8 cellular contexts compared by ENCODE assay signal in the genomic region with DNA sequence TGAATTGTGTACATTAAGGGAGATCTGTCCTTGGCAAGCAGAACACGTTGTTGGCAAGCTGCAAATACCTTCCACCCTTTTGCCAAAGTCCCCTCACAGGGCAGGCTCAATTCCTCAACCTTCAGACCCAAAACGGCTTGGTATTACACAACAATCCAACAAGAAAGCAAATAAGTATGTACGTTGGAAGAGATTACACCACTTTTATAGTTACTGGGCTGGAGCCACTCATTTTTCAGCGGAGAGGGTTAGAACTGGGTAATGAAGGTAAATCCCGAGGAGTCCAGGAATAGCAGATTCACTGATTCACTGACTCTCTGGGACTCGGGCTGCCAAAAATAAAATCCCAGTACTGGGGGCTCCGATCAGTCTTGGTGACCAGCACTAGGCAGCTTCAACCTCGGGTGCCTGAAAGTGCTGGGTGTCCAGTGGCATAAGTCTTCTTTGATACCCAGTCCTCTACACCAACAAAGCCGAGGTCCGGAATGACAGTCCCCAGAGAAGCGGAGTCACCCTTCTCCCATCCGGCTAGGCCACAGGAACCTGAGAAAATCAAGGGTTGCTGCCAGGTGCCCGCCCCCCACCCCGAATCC. TPM values are rescaled to one million over a fixed set of nuclear protein-coding genes. Genes with fewer than 3 reads are reported as not detected.
DNase-seq lines count a peak whose midpoint lies in the region; ATAC-seq and TF ChIP-seq lines count a peak whose summit lies in the region.

No MANE protein-coding gene starts in this region.

- peak overlapping the region; percentile 84 for H3K4me3 Mint-ChIP-seq in activated naive CD4-positive, alpha-beta T cell treated with anti-CD3 and anti-CD28 coated beads for 36 hours
- peak overlapping the region; percentile 82 for H3K4me3 Mint-ChIP-seq in stimulated activated effector memory CD8-positive, alpha-beta T cell treated with anti-CD3 and anti-CD28 coated beads, Interleukin-12 subunit alpha, Interleukin-12 subunit beta, amount 100 ng/mL, for 72 hours

- peak; percentile 18 for DNase-seq in activated naive CD4-positive, alpha-beta T cell treated with anti-CD3 and anti-CD28 coated beads for 36 hours
- no peak for DNase-seq in activated naive CD4-positive, alpha-beta T cell treated with Interleukin-2 at 50 U/mL for 16 hours
- DNase-seq in HL-60 (ENCODE audit: low read depth in 1 of 2, low spot score in 1 of 2) (no peak), astrocyte of the cerebellum (ENCODE audit: low read depth) (no peak), iris pigment epithelial cell (ENCODE audit: low read depth) (peak; percentile 47), cerebellum (ENCODE audit: low spot score) (no peak)
- DNase-seq in stimulated activated effector memory CD8-positive, alpha-beta T cell treated with anti-CD3 and anti-CD28 coated beads, Interleukin-12 subunit alpha, Interleukin-12 subunit beta, amount 100 ng/mL, for 72 hours (ENCODE audit: low spot score in 2 of 2): peak in 1 of 2 donors; percentile 45

- in situ Hi-C loops in astrocyte of the cerebellum (cut with HindIII; ENCODE audit: low sequenced_read_pairs): no loop called here

- peaks cover 18% of the 10 kb centered on the region for H3K4me1 Mint-ChIP-seq in activated naive CD4-positive, alpha-beta T cell treated with anti-CD3 and anti-CD28 coated beads for 36 hours (ENCODE audit: low read depth)
- no peaks in the 10 kb centered on the region for H3K4me1 Mint-ChIP-seq in stimulated activated effector memory CD8-positive, alpha-beta T cell treated with anti-CD3 and anti-CD28 coated beads, Interleukin-12 subunit alpha, Interleukin-12 subunit beta, amount 100 ng/mL, for 72 hours

- intact Hi-C loops in activated naive CD4-positive, alpha-beta T cell treated with anti-CD3 and anti-CD28 coated beads for 36 hours (cut with micrococcal nuclease): loop anchor here (1.0 to 5.0 kb wide), 6 partner anchors 42 to 528 kb away; a partner anchor contains a TSS

- no peak for TF ChIP-seq CTCF in HL-60 (IDR thresholded peaks at IDR 0.05; ENCODE audit: insufficient read depth, low read length)
- TF ChIP-seq CTCF in astrocyte of the cerebellum (IDR thresholded peaks at IDR 0.05; ENCODE audit: low read depth, low read length, missing control alignments): no peak

- no peaks in the 10 kb centered on the region for H3K27me3 ChIP-seq in HL-60 (ENCODE audit: insufficient read depth, poor library complexity, severe bottlenecking)

- H3K27ac ChIP-seq in HL-60 (replicated peaks): peak overlapping the region; percentile 92

- H3K9me3 Mint-ChIP-seq in activated naive CD4-positive, alpha-beta T cell treated with anti-CD3 and anti-CD28 coated beads for 36 hours: no peaks in the 10 kb centered on the region
- H3K9me3 Mint-ChIP-seq in stimulated activated effector memory CD8-positive, alpha-beta T cell treated with anti-CD3 and anti-CD28 coated beads, Interleukin-12 subunit alpha, Interleukin-12 subunit beta, amount 100 ng/mL, for 72 hours: no peaks in the 10 kb centered on the region

- H3K36me3 Mint-ChIP-seq in activated naive CD4-positive, alpha-beta T cell treated with anti-CD3 and anti-CD28 coated beads for 36 hours (ENCODE audit: low read depth): peaks cover 17% of the 10 kb centered on the region
- H3K36me3 Mint-ChIP-seq in stimulated activated effector memory CD8-positive, alpha-beta T cell treated with anti-CD3 and anti-CD28 coated beads, Interleukin-12 subunit alpha, Interleukin-12 subunit beta, amount 100 ng/mL, for 72 hours: peaks cover 38% of the 10 kb centered on the region

- peak; percentile 17 for ATAC-seq in stimulated activated effector memory CD8-positive, alpha-beta T cell treated with anti-CD3 and anti-CD28 coated beads, Interleukin-12 subunit alpha, Interleukin-12 subunit beta, amount 100 ng/mL, for 72 hours
- no peak for ATAC-seq in HG02571 (IDR thresholded peaks at IDR 0.05; ENCODE audit: unreplicated experiment)

- CTCF ChIA-PET in activated naive CD4-positive, alpha-beta T cell treated with anti-CD3 and anti-CD28 coated beads for 36 hours (lab: Charles Lee): interaction anchor here (0.6 kb wide), 1 partner anchor 520 kb away, joined by 3 read pairs; no protein-coding TSS in a partner anchor

- H3K27me3 Mint-ChIP-seq in activated naive CD4-positive, alpha-beta T cell treated with anti-CD3 and anti-CD28 coated beads for 36 hours (ENCODE audit: low read depth): no peaks in the 10 kb centered on the region

- H3K27ac Mint-ChIP-seq in activated naive CD4-positive, alpha-beta T cell treated with anti-CD3 and anti-CD28 coated beads for 36 hours: peak overlapping the region; percentile 93
- H3K27ac Mint-ChIP-seq in stimulated activated effector memory CD8-positive, alpha-beta T cell treated with anti-CD3 and anti-CD28 coated beads, Interleukin-12 subunit alpha, Interleukin-12 subunit beta, amount 100 ng/mL, for 72 hours: peak overlapping the region; percentile 89

- H3K4me3 ChIP-seq in HL-60 (replicated peaks; ENCODE audit: insufficient read depth, low read length) (peak overlapping the region; percentile 57), astrocyte of the cerebellum (ENCODE audit: low read depth, low read length) (peak overlapping the region; percentile 72)

RNA-seq across cellular contexts. Expression of a gene that starts 0.6 kb away (rescaled TPM):
- 10 to 100 TPM; 14.9 to 15.9 TPM for total RNA-seq in activated naive CD4-positive, alpha-beta T cell treated with anti-CD3 and anti-CD28 coated beads for 36 hours
- total RNA-seq in cerebellum: 7.3 TPM

RNA-seq across cellular contexts. Expression of a gene that starts 38.0 kb away (rescaled TPM):
- total RNA-seq in activated naive CD4-positive, alpha-beta T cell treated with anti-CD3 and anti-CD28 coated beads for 36 hours: under 1 TPM; 0.38 to 0.47 TPM
- total RNA-seq in cerebellum: 2.2 TPM

RNA-seq across cellular contexts. Expression of a gene that starts 42.9 kb away (rescaled TPM):
- total RNA-seq in activated naive CD4-positive, alpha-beta T cell treated with anti-CD3 and anti-CD28 coated beads for 36 hours: 100 to 1,000 TPM; 446 to 500 TPM
- 138 TPM for total RNA-seq in cerebellum

RNA-seq across cellular contexts. Expression of a gene that starts 56.8 kb away (rescaled TPM):
- total RNA-seq in activated naive CD4-positive, alpha-beta T cell treated with anti-CD3 and anti-CD28 coated beads for 36 hours: not detected
- not detected for total RNA-seq in cerebellum

RNA-seq across cellular contexts. Expression of a gene that starts 59.8 kb away (rescaled TPM):
- total RNA-seq in activated naive CD4-positive, alpha-beta T cell treated with anti-CD3 and anti-CD28 coated beads for 36 hours: 10 to 100 TPM; 40.7 to 45.8 TPM
- 15.7 TPM for total RNA-seq in cerebellum

Comparison
In these comparisons a context has a peak if more than half of its experiments do, and no peak if none do; other contexts are left out.
1. DNase-seq: peak in activated naive CD4-positive, alpha-beta T cell treated with anti-CD3 and anti-CD28 coated beads for 36 hours (single experiment) and iris pigment epithelial cell (single experiment); none in activated naive CD4-positive, alpha-beta T cell treated with Interleukin-2 at 50 U/mL for 16 hours (single experiment), HL-60 (0 of 2), astrocyte of the cerebellum (single experiment) and cerebellum (single experiment).